In genomic region chr7:16514729-16515128, GRCh38 we compare ENCODE assay signal across 40 cellular contexts. TPM values are rescaled to one million over a fixed set of nuclear protein-coding genes. Genes with fewer than 3 reads are reported as not detected.
"Had no signal": no experiment of that assay in that cellular context is flagged by ENCODE, and none has a peak within 500 bp of the region (broad histone marks: within the 10 kb centered on the region; RNA-seq: fewer than 3 reads in every experiment).

No MANE protein-coding gene starts in this region.

- H3K27me3 ChIP-seq: adrenal gland, ascending aorta, body of pancreas, brain microvascular endothelial cell, breast epithelium, cardiac muscle cell had no signal

- H3K4me3 ChIP-seq: adrenal gland, ascending aorta, body of pancreas, breast epithelium, cardiac muscle cell had no signal

- FAIRE-seq: astrocyte, bronchial epithelial cell had no signal

- H3K36me3 ChIP-seq: adrenal gland, ascending aorta, brain microvascular endothelial cell, breast epithelium, cardiac muscle cell had no signal

- H3K4me1 ChIP-seq: adrenal gland, ascending aorta, body of pancreas, breast epithelium had no signal

- ATAC-seq: activated naive CD4-positive, alpha-beta T cell treated with anti-CD3 and anti-CD28 coated beads, Interleukin-2, amount 50 U/mL, for 72 hours; activated naive CD8-positive, alpha-beta T cell treated with anti-CD3 and anti-CD28 coated beads, Interleukin-2, amount 50 U/mL, for 24 hours; activated T-cell treated with anti-CD3 and anti-CD28 coated beads, Interleukin-2, amount 50 U/mL, for 4 hours; activated T-cell treated with anti-CD3 and anti-CD28 coated beads, Interleukin-2, amount 50 U/mL, for 72 hours; activated T-helper 17 cell treated with anti-CD3 and anti-CD28 coated beads, Interleukin-2, amount 50 U/mL, for 72 hours; body of pancreas had no signal

- H3K27ac ChIP-seq: adrenal gland, ascending aorta, body of pancreas, brain microvascular endothelial cell, breast epithelium, cardiac muscle cell had no signal

- H3K9me3 ChIP-seq: adrenal gland, ascending aorta, body of pancreas, breast epithelium had no signal

- DNase-seq: activated effector memory CD4-positive, alpha-beta T cell treated with anti-CD3 and anti-CD28 coated beads, Interleukin-2, amount 50 U/mL, for 16 hours; activated effector memory CD4-positive, alpha-beta T cell treated with Interleukin-2 at 50 U/mL for 16 hours; activated gamma-delta T cell; activated gamma-delta T cell treated with Interleukin-2 at 50 U/mL for 16 hours; activated naive CD4-positive, alpha-beta T cell; activated naive CD4-positive, alpha-beta T cell treated with anti-CD3 and anti-CD28 coated beads for 36 hours; activated naive CD4-positive, alpha-beta T cell treated with anti-CD3 and anti-CD28 coated beads, Interleukin-2, amount 10 ng/mL, durations not matched to agents 7 days and 5 days; activated naive CD4-positive, alpha-beta T cell treated with anti-CD3 and anti-CD28 coated beads, Interleukin-2, amount 50 U/mL, for 16 hours; activated naive CD4-positive, alpha-beta T cell treated with Interleukin-2 at 50 U/mL for 16 hours; activated naive CD8-positive, alpha-beta T cell treated with anti-CD3 and anti-CD28 coated beads for 36 hours; activated naive CD8-positive, alpha-beta T cell treated with anti-CD3 and anti-CD28 coated beads, Interleukin-2, amount 10 ng/mL, durations not matched to agents 7 days and 5 days; activated naive CD8-positive, alpha-beta T cell treated with anti-CD3 and anti-CD28 coated beads, Interleukin-2, amount 50 U/mL, for 24 hours; activated T-cell treated with anti-CD3 and anti-CD28 coated beads, Interleukin-2, amount 50 U/mL, for 1 hour; activated T-cell treated with anti-CD3 and anti-CD28 coated beads, Interleukin-2, amount 50 U/mL, for 24 hours; activated T-cell treated with anti-CD3 and anti-CD28 coated beads, Interleukin-2, amount 50 U/mL, for 4 hours; activated T-cell treated with anti-CD3 and anti-CD28 coated beads, Interleukin-2, amount 50 U/mL, for 48 hours; activated T-cell treated with anti-CD3 and anti-CD28 coated beads, Interleukin-2, amount 50 U/mL, for 72 hours; adrenal gland; amniotic stem cell; amygdala; anterior cingulate cortex; aorta; body of pancreas; brain microvascular endothelial cell; caudate nucleus; central memory CD4-positive, alpha-beta T cell; cerebellar nuclear complex had no signal

RNA-seq across cellular contexts. Expression of gene LRRC72, which starts 11.9 kb away (rescaled TPM):
- total RNA-seq: activated naive CD4-positive, alpha-beta T cell treated with anti-CD3 and anti-CD28 coated beads for 36 hours; activated naive CD4-positive, alpha-beta T cell treated with anti-CD3 and anti-CD28 coated beads, Interleukin-2, amount 50 U/mL, for 72 hours; activated naive CD8-positive, alpha-beta T cell treated with anti-CD3 and anti-CD28 coated beads for 36 hours; activated naive CD8-positive, alpha-beta T cell treated with anti-CD3 and anti-CD28 coated beads, Interleukin-2, amount 10 ng/mL, durations not matched to agents 7 days and 5 days; activated T-cell treated with anti-CD3 and anti-CD28 coated beads, Interleukin-2, amount 50 U/mL, for 4 hours; activated T-cell treated with anti-CD3 and anti-CD28 coated beads, Interleukin-2, amount 50 U/mL, for 72 hours; activated T-helper 1 cell treated with anti-CD3 and anti-CD28 coated beads, Interleukin-12 subunit alpha, Interleukin-12 subunit beta, Interleukin-2, Interleukin-4 antibody, amounts not matched to agents 30 ng/mL and 10 ng/mL and 1 ng/mL, durations not matched to agents 14 hours and 24 hours and 36 hours; activated T-helper 17 cell treated with anti-CD3 and anti-CD28 coated beads, Interleukin-2, amount 50 U/mL, for 72 hours; activated T-helper 2 cell treated with anti-CD3 and anti-CD28 coated beads, Interferon-gamma antibody, Interleukin-2, Interleukin-4, amounts not matched to agents 10 μg/mL and 5 μg/mL and 100 μg/mL, durations not matched to agents 14 hours and 24 hours and 36 hours; adrenal gland; aorta; ascending aorta; astrocyte; body of pancreas; breast epithelium; bronchial epithelial cell; cardiac muscle cell; cardiac septum; cerebellum; chondrocyte had no signal
- polyA plus RNA-seq: adipose tissue, adrenal gland, aorta, cardiac muscle cell had no signal

RNA-seq across cellular contexts. Expression of gene SOSTDC1, which starts 49.2 kb away (rescaled TPM):
- total RNA-seq: activated naive CD4-positive, alpha-beta T cell treated with anti-CD3 and anti-CD28 coated beads for 36 hours; activated naive CD4-positive, alpha-beta T cell treated with anti-CD3 and anti-CD28 coated beads, Interleukin-2, amount 50 U/mL, for 72 hours; activated naive CD8-positive, alpha-beta T cell treated with anti-CD3 and anti-CD28 coated beads for 36 hours; activated naive CD8-positive, alpha-beta T cell treated with anti-CD3 and anti-CD28 coated beads, Interleukin-2, amount 10 ng/mL, durations not matched to agents 7 days and 5 days; activated T-cell treated with anti-CD3 and anti-CD28 coated beads, Interleukin-2, amount 50 U/mL, for 4 hours; activated T-cell treated with anti-CD3 and anti-CD28 coated beads, Interleukin-2, amount 50 U/mL, for 72 hours; activated T-helper 1 cell treated with anti-CD3 and anti-CD28 coated beads, Interleukin-12 subunit alpha, Interleukin-12 subunit beta, Interleukin-2, Interleukin-4 antibody, amounts not matched to agents 30 ng/mL and 10 ng/mL and 1 ng/mL, durations not matched to agents 14 hours and 24 hours and 36 hours; activated T-helper 17 cell treated with anti-CD3 and anti-CD28 coated beads, Interleukin-2, amount 50 U/mL, for 72 hours; activated T-helper 2 cell treated with anti-CD3 and anti-CD28 coated beads, Interferon-gamma antibody, Interleukin-2, Interleukin-4, amounts not matched to agents 10 μg/mL and 5 μg/mL and 100 μg/mL, durations not matched to agents 14 hours and 24 hours and 36 hours; aorta; ascending aorta; body of pancreas; bronchial epithelial cell; cardiac septum; chondrocyte had no signal
- polyA plus RNA-seq: aorta had no signal
